8 cellular contexts compared by ENCODE assay signal in genomic region chr3:4984511-4984864, GRCh38. TPM values are rescaled to one million over a fixed set of nuclear protein-coding genes. Genes with fewer than 3 reads are reported as not detected.
A peak's percentile ranks its signal among the peaks of the same experiment; 100 is the strongest.
DNase-seq lines count a peak whose midpoint lies in the region; TF ChIP-seq lines count a peak whose summit lies in the region.

No MANE protein-coding gene starts in this region.

- H3K27me3 ChIP-seq in BLaER1 (peaks cover 24% of the 10 kb centered on the region; the same call in 1 of the 2 replicates), OCI-LY3 (ENCODE audit: low read depth, low read length) (peaks cover 65% of the 10 kb centered on the region), dorsolateral prefrontal cortex (no peaks in the 10 kb centered on the region)

- H3K4me3 Mint-ChIP-seq in osteocyte (ENCODE audit: unreplicated experiment): peak overlapping the region; percentile 49

- peaks cover 29% of the 10 kb centered on the region for H3K36me3 Mint-ChIP-seq in osteocyte (ENCODE audit: unreplicated experiment)

- H3K9me3 ChIP-seq in BLaER1: no peaks in the 10 kb centered on the region
- H3K9me3 ChIP-seq in OCI-LY3 (ENCODE audit: insufficient read depth, low read length): no peaks in the 10 kb centered on the region

- intact Hi-C loops in dorsolateral prefrontal cortex (cut with DNase I): loop anchor here in 1 of 2 donors (5.0 kb wide), 1 partner anchor 172 kb away; no protein-coding TSS in a partner anchor

- H3K27ac Mint-ChIP-seq in osteocyte (ENCODE audit: unreplicated experiment): peak overlapping the region; percentile 78

- H3K4me2 ChIP-seq in BLaER1 (peak overlapping the region; percentile 97), OCI-LY3 (ENCODE audit: low read length) (peak overlapping the region; percentile 92)

- CTCF ChIA-PET in HEK293T (lab: Yijun Ruan, JAX): interaction anchor here (0.7 to 1.9 kb wide), 6 partner anchors 8 to 273 kb away, joined by 3 to 5 read pairs (median 3); no protein-coding TSS in a partner anchor

- peaks cover 96% of the 10 kb centered on the region for H3K4me1 ChIP-seq in BLaER1
- H3K4me1 ChIP-seq in OCI-LY3 (ENCODE audit: low read length): peaks cover 65% of the 10 kb centered on the region

- H3K4me1 Mint-ChIP-seq in osteocyte (ENCODE audit: unreplicated experiment): peaks cover 73% of the 10 kb centered on the region

- H2AFZ ChIP-seq in OCI-LY3 (ENCODE audit: low read depth, low read length): no peak overlapping the region

- TF ChIP-seq CTCF in OCI-LY3 (IDR thresholded peaks at IDR 0.05; ENCODE audit: low read depth, low read length) (no peak), dorsolateral prefrontal cortex (IDR thresholded peaks at IDR 0.05 in 54 of 56, conservative IDR thresholded peaks at IDR 0.05 in 2 of 56; ENCODE audit: low read depth in 1 of 56, partially characterized antibody in 56 of 56) (no peak), osteocyte (IDR thresholded peaks at IDR 0.05) (no peak)

- DNase-seq in dorsolateral prefrontal cortex (no peak), osteocyte (ENCODE audit: extremely low spot score, unreplicated experiment) (no peak), dedifferentiated amniotic fluid mesenchymal stem cell (ENCODE audit: extremely low spot score) (no peak), HuH-7.5 (ENCODE audit: low spot score) (no peak), HEK293T (ENCODE audit: extremely low spot score) (no peak), COLO668 (lab: John Stamatoyannopoulos, UW; ENCODE audit: unreplicated experiment) (no peak)

- H3K36me3 ChIP-seq in BLaER1 (peaks cover 6% of the 10 kb centered on the region; the same call in 1 of the 2 replicates), OCI-LY3 (replicated peaks; ENCODE audit: low read depth, low read length) (peaks cover 45% of the 10 kb centered on the region)

- no peak overlapping the region for H3K27ac ChIP-seq in BLaER1
- H3K27ac ChIP-seq in OCI-LY3 (ENCODE audit: low read length): peak overlapping the region; percentile 85
- H3K27ac ChIP-seq in dorsolateral prefrontal cortex: peak overlapping the region in 58 of 59 donors; percentile 49 to 99 (median 96)

- H4K20me1 ChIP-seq in BLaER1 (peaks cover 62% of the 10 kb centered on the region), OCI-LY3 (ENCODE audit: insufficient read depth, low read length) (peaks cover 11% of the 10 kb centered on the region; the same call in 1 of the 2 replicates)

- H3K9ac ChIP-seq in BLaER1 (peak overlapping the region; percentile 30; the same call in 1 of the 2 replicates), OCI-LY3 (ENCODE audit: low read length) (peak overlapping the region; percentile 21)

- H3K27me3 Mint-ChIP-seq in osteocyte (ENCODE audit: unreplicated experiment): no peaks in the 10 kb centered on the region

- POLR2A ChIA-PET in HEK293T (lab: Yijun Ruan, JAX): interaction anchor here (1.2 to 12.2 kb wide), 6 partner anchors 10 to 157 kb away, joined by 3 to 159 read pairs (median 14); no protein-coding TSS in a partner anchor

- H3K79me2 ChIP-seq in OCI-LY3 (ENCODE audit: low read length): peaks cover 4% of the 10 kb centered on the region; the same call in 1 of the 2 replicates

- no peaks in the 10 kb centered on the region for H3K9me3 Mint-ChIP-seq in osteocyte (ENCODE audit: unreplicated experiment)

- H3K4me3 ChIP-seq in BLaER1: peak overlapping the region; percentile 39; the same call in 1 of the 2 replicates
- H3K4me3 ChIP-seq in OCI-LY3 (ENCODE audit: low read length): peak overlapping the region; percentile 66
- peak overlapping the region; percentile 13 to 98 (median 82) for H3K4me3 ChIP-seq in dorsolateral prefrontal cortex

TF ChIP-seq in HEK293T, 16 proteins besides CTCF, POLR2A, EP300 and RAD21:
- TF ChIP-seq L3MBTL2 (conservative IDR thresholded peaks at IDR 0.05) (no peak), SUZ12 (IDR thresholded peaks at IDR 0.05) (no peak), ARNT (IDR thresholded peaks at IDR 0.05) (no peak)

RNA-seq across cellular contexts. Expression of gene BHLHE40, which starts 5.3 kb away (rescaled TPM):
- total RNA-seq in dorsolateral prefrontal cortex: 100 to 1,000 TPM in 42 of 120 experiments, 10 to 100 TPM in 78; 45.4 to 207 (median 91.5) TPM
- total RNA-seq in osteocyte: 34.1 TPM in 2 replicates
